Comparison of ENCODE assay signal across 13 cellular contexts in the genomic region with DNA sequence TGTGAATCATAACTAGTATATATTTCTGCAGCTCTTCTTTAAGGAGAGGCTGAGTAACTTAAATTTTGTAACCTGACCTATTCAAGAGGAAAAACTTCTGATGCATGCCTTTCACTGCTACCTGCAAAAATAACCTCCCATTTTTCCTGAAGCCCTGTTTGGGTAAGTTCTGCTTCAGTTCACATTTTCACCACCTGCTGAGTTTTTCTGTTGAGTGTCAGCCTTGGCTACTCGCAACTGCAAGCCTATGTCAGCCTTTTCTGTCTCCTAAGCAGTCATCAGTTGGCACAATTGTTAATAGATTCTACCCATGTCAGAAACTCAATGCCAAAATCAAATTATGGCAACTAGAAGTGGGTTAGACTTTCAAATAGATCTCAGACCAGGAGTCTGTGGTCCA. TPM values are rescaled to one million over a fixed set of nuclear protein-coding genes. Genes with fewer than 3 reads are reported as not detected.
DNase-seq lines count a peak whose midpoint lies in the region; ATAC-seq, FAIRE-seq and TF ChIP-seq lines count a peak whose summit lies in the region.
"Had no signal": no experiment of that assay in that cellular context is flagged by ENCODE, and none has a peak within 500 bp of the region (broad histone marks: within the 10 kb centered on the region; RNA-seq: fewer than 3 reads in every experiment).

No MANE protein-coding gene starts in this region.

- no peak for ATAC-seq in HG03442 (IDR thresholded peaks at IDR 0.05; ENCODE audit: unreplicated experiment)

- FAIRE-seq in GM12891 (lab: Jason Lieb, UNC), result peak; percentile 77

- no peaks in the 10 kb centered on the region for H4K20me1 ChIP-seq in SU-DHL-6 (ENCODE audit: low read depth, low read length)

- peaks cover 74% of the 10 kb centered on the region for H3F3A ChIP-seq in SU-DHL-6 (ENCODE audit: insufficient read depth)

- no peak overlapping the region for H2AFZ ChIP-seq in SU-DHL-6 (ENCODE audit: low read depth, low read length, severe bottlenecking)

- H3K9me3 ChIP-seq in SU-DHL-6 (ENCODE audit: insufficient read depth, low read length), result no peaks in the 10 kb centered on the region
- H3K9me3 ChIP-seq: transverse colon had no signal

- no peak for TF ChIP-seq CTCF in SU-DHL-6 (IDR thresholded peaks at IDR 0.05; ENCODE audit: insufficient read depth, low read length, poor library complexity, severe bottlenecking)

- peak overlapping the region; percentile 94 for H3K4me2 ChIP-seq in SU-DHL-6 (ENCODE audit: low read depth, low read length, poor library complexity, severe bottlenecking)

- peak overlapping the region; percentile 41 for H3K4me3 ChIP-seq in SU-DHL-6 (ENCODE audit: insufficient read depth, low read length, poor library complexity, severe bottlenecking)
- H3K4me3 ChIP-seq: transverse colon had no signal

- H3K9ac ChIP-seq in SU-DHL-6 (ENCODE audit: low read length), result peak overlapping the region; percentile 58

- TF ChIP-seq POLR2A in GM12891 (IDR thresholded peaks at IDR 0.05; ENCODE audit: low read depth, low read length), result no peak

- DNase-seq in DMS79 treated with DMSO at 0.1 percent for 48 hours (lab: John Stamatoyannopoulos, UW), result peak; percentile 5
- no peak for DNase-seq in DMS79 (lab: John Stamatoyannopoulos, UW)
- DNase-seq in GM12891 (ENCODE audit: insufficient read length, low spot score), result no peak
- DNase-seq in left kidney (ENCODE audit: low read depth, low spot score), result peak; percentile 74
- DNase-seq in SIG-M5 treated with dmso at 0.1 percent for 504 hours (lab: John Stamatoyannopoulos, UW; ENCODE audit: unreplicated experiment), result no peak
- DNase-seq in NAMALWA (ENCODE audit: low spot score), result no peak
- DNase-seq: activated CD4-positive, alpha-beta T cell treated with anti-CD3 and anti-CD28 coated beads, Interleukin-2, amount 50 U/mL, for 48 hours; amygdala; NCI-H1105; transverse colon had no signal

- H3K9me2 ChIP-seq in SU-DHL-6 (replicated peaks; ENCODE audit: insufficient read depth, low read length), result no peaks in the 10 kb centered on the region

- peaks cover 98% of the 10 kb centered on the region for H3K79me2 ChIP-seq in SU-DHL-6 (ENCODE audit: insufficient read depth, low read length)

- H3K36me3 ChIP-seq in SU-DHL-6 (ENCODE audit: low read length), result no peaks in the 10 kb centered on the region
- H3K36me3 ChIP-seq: transverse colon had no signal

- H3K27ac ChIP-seq in SU-DHL-6 (ENCODE audit: low read depth, low read length), result peak overlapping the region; percentile 98
- H3K27ac ChIP-seq: 22Rv1, transverse colon had no signal

- no peaks in the 10 kb centered on the region for H3K27me3 ChIP-seq in SU-DHL-6 (ENCODE audit: low read length)
- H3K27me3 ChIP-seq: transverse colon had no signal

TF ChIP-seq in GM12891, 5 proteins besides CTCF, POLR2A, EP300 and RAD21:
- TF ChIP-seq SPI1 (IDR thresholded peaks at IDR 0.05; ENCODE audit: low read depth, low read length) (no peak), POLR2AphosphoS5 (IDR thresholded peaks at IDR 0.05; ENCODE audit: low read depth, low read length) (no peak), TAF1 (IDR thresholded peaks at IDR 0.05; ENCODE audit: low read depth, low read length) (no peak), PAX5 (IDR thresholded peaks at IDR 0.05; ENCODE audit: insufficient read depth, low read length, severe bottlenecking) (no peak), POU2F2 (IDR thresholded peaks at IDR 0.05; ENCODE audit: low read depth, low read length) (no peak)

RNA-seq across cellular contexts. Expression of gene TNFAIP8, which starts 8.2 kb away (rescaled TPM):
- polyA plus RNA-seq in GM12891 (2012; ENCODE audit: low read depth, missing spikeins), result 82.8 TPM

Comparison
In these comparisons a context has a peak if more than half of its experiments do, and no peak if none do; other contexts are left out.
1. DNase-seq: peak in DMS79 treated with DMSO at 0.1 percent for 48 hours (single experiment) and left kidney (single experiment); none in DMS79 (single experiment), GM12891 (single experiment), SIG-M5 treated with dmso at 0.1 percent for 504 hours (single experiment) and NAMALWA (single experiment).